Comparison of ENCODE assay signal across 12 cellular contexts in genomic region chr17:70332811-70333210, GRCh38.
"Had no signal": no experiment of that assay in that cellular context is flagged by ENCODE, and none has a peak within 500 bp of the region (broad histone marks: within the 10 kb centered on the region; RNA-seq: fewer than 3 reads in every experiment).

No MANE protein-coding gene starts in this region.

- H3K27me3 ChIP-seq: hepatocyte, left lung had no signal

- DNase-seq: activated CD4-positive, alpha-beta T cell treated with anti-CD3 and anti-CD28 coated beads for 4 hours; activated CD8-positive, alpha-beta memory T cell treated with anti-CD3 and anti-CD28 coated beads, Interleukin-2, amount 50 U/mL, for 4 hours; activated CD8-positive, alpha-beta T cell treated with anti-CD3 and anti-CD28 coated beads for 36 hours; activated gamma-delta T cell; activated T-cell treated with anti-CD3 and anti-CD28 coated beads, Interleukin-2, amount 50 U/mL, for 48 hours; islet precursor cell; left lung; naive thymus-derived CD8-positive, alpha-beta T cell; stimulated activated CD4-positive, alpha-beta T cell treated with anti-CD3 and anti-CD28 coated beads, Interleukin-12 subunit alpha, Interleukin-12 subunit beta, amount 100 ng/mL, for 4 hours; stimulated activated CD4-positive, alpha-beta T cell treated with anti-CD3 and anti-CD28 coated beads, Interleukin-2, amount 100 ng/mL, for 24 hours had no signal

- H3K9me3 ChIP-seq: left lung had no signal

- H3K4me3 ChIP-seq: coronary artery, hepatocyte, left lung had no signal

- H3K27ac ChIP-seq: coronary artery, hepatocyte, left lung had no signal

- H3K36me3 ChIP-seq: left lung had no signal
